1 cellular context compared by ENCODE assay signal in the genomic region with DNA sequence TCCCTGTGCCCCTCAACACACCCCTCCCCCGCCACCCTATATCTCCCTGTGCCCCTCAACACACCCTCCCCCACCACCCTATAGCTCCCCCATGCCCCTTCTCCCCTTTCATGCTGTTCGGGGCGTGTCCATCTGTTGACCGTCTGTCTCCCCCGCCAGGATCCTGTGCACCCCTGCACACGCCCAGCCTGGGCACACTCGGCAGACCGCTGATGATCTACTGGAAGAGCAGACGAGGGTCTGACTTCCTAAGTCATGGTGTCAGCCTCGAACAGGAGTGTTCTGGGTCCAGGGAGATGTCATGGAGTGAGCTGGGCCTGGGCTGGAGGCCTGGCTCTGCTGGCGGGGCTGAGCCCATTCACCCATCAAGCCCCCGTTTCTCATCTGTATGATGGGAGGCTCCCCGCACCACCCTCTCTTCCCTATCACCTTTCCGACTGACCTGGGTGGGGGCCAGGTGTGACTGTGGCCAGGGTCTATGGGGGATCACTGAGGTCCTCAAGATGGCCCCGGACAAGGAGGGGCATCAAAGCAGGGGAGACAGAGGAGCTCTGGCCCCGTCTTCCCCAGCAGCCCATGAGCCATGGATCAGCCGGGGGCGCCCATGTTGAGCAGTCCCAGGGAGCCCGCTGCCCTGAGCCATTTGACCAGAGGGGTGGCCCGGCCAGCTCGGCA.
TF ChIP-seq lines count a peak whose summit lies in the region.

No MANE protein-coding gene starts in this region.

TF ChIP-seq in K562, 482 proteins besides CTCF, POLR2A, EP300 and RAD21 (continued from another document):
- TF ChIP-seq, protein P1, sequence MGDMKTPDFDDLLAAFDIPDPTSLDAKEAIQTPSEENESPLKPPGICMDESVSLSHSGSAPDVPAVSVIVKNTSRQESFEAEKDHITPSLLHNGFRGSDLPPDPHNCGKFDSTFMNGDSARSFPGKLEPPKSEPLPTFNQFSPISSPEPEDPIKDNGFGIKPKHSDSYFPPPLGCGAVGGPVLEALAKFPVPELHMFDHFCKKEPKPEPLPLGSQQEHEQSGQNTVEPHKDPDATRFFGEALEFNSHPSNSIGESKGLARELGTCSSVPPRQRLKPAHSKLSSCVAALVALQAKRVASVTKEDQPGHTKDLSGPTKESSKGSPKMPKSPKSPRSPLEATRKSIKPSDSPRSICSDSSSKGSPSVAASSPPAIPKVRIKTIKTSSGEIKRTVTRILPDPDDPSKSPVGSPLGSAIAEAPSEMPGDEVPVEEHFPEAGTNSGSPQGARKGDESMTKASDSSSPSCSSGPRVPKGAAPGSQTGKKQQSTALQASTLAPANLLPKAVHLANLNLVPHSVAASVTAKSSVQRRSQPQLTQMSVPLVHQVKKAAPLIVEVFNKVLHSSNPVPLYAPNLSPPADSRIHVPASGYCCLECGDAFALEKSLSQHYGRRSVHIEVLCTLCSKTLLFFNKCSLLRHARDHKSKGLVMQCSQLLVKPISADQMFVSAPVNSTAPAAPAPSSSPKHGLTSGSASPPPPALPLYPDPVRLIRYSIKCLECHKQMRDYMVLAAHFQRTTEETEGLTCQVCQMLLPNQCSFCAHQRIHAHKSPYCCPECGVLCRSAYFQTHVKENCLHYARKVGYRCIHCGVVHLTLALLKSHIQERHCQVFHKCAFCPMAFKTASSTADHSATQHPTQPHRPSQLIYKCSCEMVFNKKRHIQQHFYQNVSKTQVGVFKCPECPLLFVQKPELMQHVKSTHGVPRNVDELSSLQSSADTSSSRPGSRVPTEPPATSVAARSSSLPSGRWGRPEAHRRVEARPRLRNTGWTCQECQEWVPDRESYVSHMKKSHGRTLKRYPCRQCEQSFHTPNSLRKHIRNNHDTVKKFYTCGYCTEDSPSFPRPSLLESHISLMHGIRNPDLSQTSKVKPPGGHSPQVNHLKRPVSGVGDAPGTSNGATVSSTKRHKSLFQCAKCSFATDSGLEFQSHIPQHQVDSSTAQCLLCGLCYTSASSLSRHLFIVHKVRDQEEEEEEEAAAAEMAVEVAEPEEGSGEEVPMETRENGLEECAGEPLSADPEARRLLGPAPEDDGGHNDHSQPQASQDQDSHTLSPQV (IDR thresholded peaks at IDR 0.05) = no peak
- no peak for TF ChIP-seq ZNF699 (CRISPR knock-in tag; IDR thresholded peaks at IDR 0.05; ENCODE audit: insufficient replicate concordance)
